1 cellular context compared by ENCODE assay signal in the genomic region with DNA sequence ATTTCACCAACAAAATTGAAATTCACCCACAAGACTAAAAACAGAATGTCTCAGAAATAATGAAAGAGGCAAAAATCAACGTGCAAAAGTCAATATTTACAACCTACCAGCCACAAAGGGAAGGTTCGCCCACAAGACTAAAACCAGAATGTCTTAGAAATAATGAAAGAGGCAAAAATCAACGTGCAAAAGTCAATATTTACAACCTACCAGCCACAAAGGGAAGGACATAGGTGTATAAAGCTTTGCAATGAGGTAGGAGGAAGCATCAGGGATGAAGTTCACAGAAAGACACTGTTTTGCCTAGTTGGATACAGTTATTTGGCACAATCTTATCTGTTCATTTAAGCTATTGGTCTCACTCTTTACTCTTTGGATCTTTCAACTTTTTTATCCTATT.
A peak's percentile ranks its signal among the peaks of the same experiment; 100 is the strongest.
TF ChIP-seq lines count a peak whose summit lies in the region.

No MANE protein-coding gene starts in this region.

TF ChIP-seq in HepG2, 621 proteins besides CTCF, POLR2A, EP300 and RAD21 (continued from another document):
- TF ChIP-seq, protein P1, sequence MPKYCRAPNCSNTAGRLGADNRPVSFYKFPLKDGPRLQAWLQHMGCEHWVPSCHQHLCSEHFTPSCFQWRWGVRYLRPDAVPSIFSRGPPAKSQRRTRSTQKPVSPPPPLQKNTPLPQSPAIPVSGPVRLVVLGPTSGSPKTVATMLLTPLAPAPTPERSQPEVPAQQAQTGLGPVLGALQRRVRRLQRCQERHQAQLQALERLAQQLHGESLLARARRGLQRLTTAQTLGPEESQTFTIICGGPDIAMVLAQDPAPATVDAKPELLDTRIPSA (CRISPR knock-in tag; IDR thresholded peaks at IDR 0.05; ENCODE audit: borderline replicate concordance): no peak
- TF ChIP-seq MYNN (CRISPR knock-in tag; IDR thresholded peaks at IDR 0.05; ENCODE audit: low read depth) (no peak), SOX5 (CRISPR knock-in tag; IDR thresholded peaks at IDR 0.05; ENCODE audit: borderline replicate concordance) (peak; percentile 39; the same call in 1 of the 2 replicates), PHF20 (CRISPR knock-in tag; IDR thresholded peaks at IDR 0.05) (no peak), ZSCAN31 (CRISPR knock-in tag; IDR thresholded peaks at IDR 0.05; ENCODE audit: low read depth) (no peak), TCF7L2 (IDR thresholded peaks at IDR 0.05; ENCODE audit: low read depth, low read length) (no peak), FOXA3 (CRISPR knock-in tag; IDR thresholded peaks at IDR 0.05) (peak; percentile 74), ZNF549 (CRISPR knock-in tag; IDR thresholded peaks at IDR 0.05) (no peak)
